9 cellular contexts compared by ENCODE assay signal in the genomic region with DNA sequence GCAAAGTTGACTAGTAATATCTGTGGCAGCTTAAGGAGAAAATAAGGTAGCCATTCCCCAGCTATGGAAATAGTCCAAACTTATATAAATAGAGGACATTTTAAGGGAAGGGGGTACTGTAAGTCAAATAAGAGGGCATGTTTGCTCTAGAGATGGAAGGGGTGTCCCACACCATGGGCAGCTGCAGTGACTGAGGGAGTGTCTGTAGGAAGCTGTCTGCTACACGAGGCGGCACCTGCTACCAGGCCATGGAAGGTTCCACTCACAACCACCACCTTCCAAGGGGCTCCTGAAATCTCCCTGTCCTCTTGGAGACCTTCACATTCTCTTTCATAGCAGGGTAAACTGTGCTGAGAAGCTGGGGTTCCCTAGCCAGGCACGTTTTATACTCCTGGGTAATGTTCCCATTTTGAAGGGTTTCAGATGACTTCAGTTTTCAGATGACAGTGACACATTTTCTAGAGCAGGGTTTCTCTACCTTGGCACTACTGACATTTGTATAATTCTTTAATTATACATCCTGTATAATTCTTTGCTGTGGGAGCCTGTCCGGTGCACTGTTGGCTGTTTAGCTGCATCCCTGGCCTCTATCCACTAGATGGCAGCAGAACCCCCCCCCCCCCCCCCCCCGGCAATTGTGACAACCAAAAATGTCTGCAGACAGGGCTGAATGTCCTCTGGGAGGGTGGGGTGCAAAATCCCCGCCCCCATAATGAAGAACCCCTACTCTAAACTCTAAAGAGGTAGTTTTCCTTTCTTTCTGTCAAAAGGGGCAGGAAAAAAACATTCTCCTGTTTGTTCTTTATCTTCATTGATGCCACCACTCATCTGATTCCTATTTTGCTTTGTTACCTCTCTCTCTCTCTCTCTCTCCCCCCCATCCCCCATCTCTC. TPM values are rescaled to one million over a fixed set of nuclear protein-coding genes. Genes with fewer than 3 reads are reported as not detected.
DNase-seq lines count a peak whose midpoint lies in the region; ATAC-seq, FAIRE-seq and TF ChIP-seq lines count a peak whose summit lies in the region.
"Had no signal": no experiment of that assay in that cellular context is flagged by ENCODE, and none has a peak within 500 bp of the region (broad histone marks: within the 10 kb centered on the region; RNA-seq: fewer than 3 reads in every experiment).

No MANE protein-coding gene starts in this region.

- POLR2A ChIA-PET in activated CD8-positive, alpha-beta T cell treated with anti-CD3 and anti-CD28 coated beads for 36 hours (lab: Charles Lee) = no interaction called here

- peak; percentile 67 for ATAC-seq in activated CD8-positive, alpha-beta T cell treated with anti-CD3 and anti-CD28 coated beads for 36 hours
- ATAC-seq in GM19395 (IDR thresholded peaks at IDR 0.05; ENCODE audit: unreplicated experiment) (no peak), GM21367 (IDR thresholded peaks at IDR 0.05; ENCODE audit: unreplicated experiment) (no peak)

- H3K4me1 Mint-ChIP-seq in activated CD8-positive, alpha-beta T cell treated with anti-CD3 and anti-CD28 coated beads for 36 hours (ENCODE audit: low read depth) = peaks cover 13% of the 10 kb centered on the region

- H3K36me3 Mint-ChIP-seq in activated CD8-positive, alpha-beta T cell treated with anti-CD3 and anti-CD28 coated beads for 36 hours (ENCODE audit: low read depth) = peaks cover 2% of the 10 kb centered on the region

- intact Hi-C loops in activated CD8-positive, alpha-beta T cell treated with anti-CD3 and anti-CD28 coated beads for 36 hours (cut with micrococcal nuclease) = loop anchor here (2.0 to 5.0 kb wide), 2 partner anchors 202 to 218 kb away; no protein-coding TSS in a partner anchor

- TF ChIP-seq CTCF in activated CD8-positive, alpha-beta T cell treated with anti-CD3 and anti-CD28 coated beads for 36 hours (IDR thresholded peaks at IDR 0.05) = peak; percentile 62

- H3K27me3 Mint-ChIP-seq in activated CD8-positive, alpha-beta T cell treated with anti-CD3 and anti-CD28 coated beads for 36 hours = peaks cover 20% of the 10 kb centered on the region

- H3K27me3 ChIP-seq in small intestine (ENCODE audit: control insufficient read depth in 2 of 2, insufficient read depth in 2 of 2, low read length in 2 of 2) = no peaks in the 10 kb centered on the region

- peak; percentile 31 for DNase-seq in EH (ENCODE audit: low read depth)
- DNase-seq in HTR-8/SVneo (ENCODE audit: insufficient read length, low spot score) = peak; percentile 65
- DNase-seq in activated CD8-positive, alpha-beta T cell treated with anti-CD3 and anti-CD28 coated beads for 36 hours = peak; percentile 31
- peak; percentile 29 for DNase-seq in glomerular visceral epithelial cell (ENCODE audit: extremely low spot score)
- DNase-seq in small intestine = peak; percentile 18
- DNase-seq in ecto neural progenitor cell (ENCODE audit: low spot score) = no peak

- CTCF ChIA-PET in activated CD8-positive, alpha-beta T cell treated with anti-CD3 and anti-CD28 coated beads for 36 hours (lab: Charles Lee) = interaction anchor here (0.6 to 3.1 kb wide), 38 partner anchors 9 to 614 kb away, joined by 3 to 19 read pairs (median 4); partner anchors contain the start of genes MRPS35, PPFIBP1 and SMCO2

- H3K9me3 Mint-ChIP-seq in activated CD8-positive, alpha-beta T cell treated with anti-CD3 and anti-CD28 coated beads for 36 hours = no peaks in the 10 kb centered on the region

- H3K27ac ChIP-seq in small intestine (ENCODE audit: low read depth in 1 of 2, low read length in 1 of 2) = no peak overlapping the region

- H3K4me3 Mint-ChIP-seq in activated CD8-positive, alpha-beta T cell treated with anti-CD3 and anti-CD28 coated beads for 36 hours = no peak overlapping the region

- H3K9me3 ChIP-seq in small intestine (ENCODE audit: control insufficient read depth, low read depth) = no peaks in the 10 kb centered on the region

- H3K4me3 ChIP-seq in small intestine (ENCODE audit: low read depth in 1 of 2, low read length in 2 of 2) = no peak overlapping the region
- H3K4me3 ChIP-seq: lung had no signal

- H3K4me1 ChIP-seq in small intestine (ENCODE audit: control insufficient read depth in 2 of 2, insufficient read depth in 1 of 2, low read depth in 1 of 2, low read length in 1 of 2) = no peaks in the 10 kb centered on the region

- 33 to 45% (median 36%) methylated on average over 5 of the region's 6 CpGs for WGBS in small intestine, 3 donors

- FAIRE-seq in HTR-8/SVneo (lab: Jason Lieb, UNC) = peak; percentile 76
- FAIRE-seq in small intestine (lab: Jason Lieb, UNC) = no peak

- no peak overlapping the region for H3K27ac Mint-ChIP-seq in activated CD8-positive, alpha-beta T cell treated with anti-CD3 and anti-CD28 coated beads for 36 hours

- no peaks in the 10 kb centered on the region for H3K36me3 ChIP-seq in small intestine (ENCODE audit: control insufficient read depth in 2 of 2, insufficient read depth in 2 of 2, low read length in 2 of 2)

RNA-seq across cellular contexts. Expression of gene SMCO2, which starts 11.6 kb away (rescaled TPM):
- total RNA-seq in activated CD8-positive, alpha-beta T cell treated with anti-CD3 and anti-CD28 coated beads for 36 hours = under 1 TPM in 1 of 2 experiments, not detected in 1; 0.32 TPM
- polyA plus RNA-seq in small intestine = under 1 TPM in 1 of 3 donors, not detected in 2; 0.34 TPM
